In genomic region chr12:124394462-124395128, GRCh38 we compare ENCODE assay signal across 11 cellular contexts.
DNase-seq lines count a peak whose midpoint lies in the region; ATAC-seq and TF ChIP-seq lines count a peak whose summit lies in the region.
"Had no signal": no experiment of that assay in that cellular context is flagged by ENCODE, and none has a peak within 500 bp of the region (broad histone marks: within the 10 kb centered on the region; RNA-seq: fewer than 3 reads in every experiment).

No MANE protein-coding gene starts in this region.

- no peak for TF ChIP-seq POLR2A in heart left ventricle (IDR thresholded peaks at IDR 0.05)
- TF ChIP-seq POLR2A in upper lobe of left lung (IDR thresholded peaks at IDR 0.05): no peak

- ATAC-seq in heart left ventricle (no peak), Right ventricle myocardium superior (ENCODE audit: poor library complexity) (no peak), upper lobe of left lung (ENCODE audit: low FRiP score in 2 of 2) (no peak)
- ATAC-seq in central memory CD8-positive, alpha-beta T cell (replicated peaks; ENCODE audit: extremely low read depth, poor library complexity, severe bottlenecking): no peak
- ATAC-seq: naive thymus-derived CD8-positive, alpha-beta T cell; T-helper 17 cell had no signal

- H3K4me1 ChIP-seq in heart left ventricle (peaks cover 25 to 100% (median 89%) of the 10 kb centered on the region in 12 donors), upper lobe of left lung (peaks cover 63 to 86% (median 79%) of the 10 kb centered on the region in 4 donors)

- WGBS in heart left ventricle, 4 donors: 69 to 74% (median 73%) methylated on average over 6 of the region's 6 CpGs
- 66 to 78% methylated on average over 4 to 6 of the region's 6 CpGs for WGBS in upper lobe of left lung, 2 donors

- H3K4me3 Mint-ChIP-seq in central memory CD8-positive, alpha-beta T cell: no peak overlapping the region
- H3K4me3 Mint-ChIP-seq: naive thymus-derived CD8-positive, alpha-beta T cell; T-helper 17 cell had no signal

- no peaks in the 10 kb centered on the region for H3K9me3 Mint-ChIP-seq in central memory CD8-positive, alpha-beta T cell
- H3K9me3 Mint-ChIP-seq: naive thymus-derived CD8-positive, alpha-beta T cell had no signal

- intact Hi-C loops in heart left ventricle (cut with DNase I): no loop called here
- intact Hi-C loops in Right ventricle myocardium superior (cut with DNase I): no loop called here

- H3K4me1 Mint-ChIP-seq in central memory CD8-positive, alpha-beta T cell: peaks cover 41% of the 10 kb centered on the region

- no peaks in the 10 kb centered on the region for H3K27me3 ChIP-seq in heart left ventricle
- no peaks in the 10 kb centered on the region for H3K27me3 ChIP-seq in upper lobe of left lung

- DNase-seq in heart left ventricle (no peak), Right ventricle myocardium superior (no peak), myocyte (ENCODE audit: low read depth) (peak; percentile 37), upper lobe of left lung (peak in 1 of 2 donors; percentile 69), NCI-H146 treated with DMSO at 0.1 percent for 48 hours (lab: John Stamatoyannopoulos, UW; ENCODE audit: unreplicated experiment) (no peak), DMS79 (lab: John Stamatoyannopoulos, UW) (no peak)
- DNase-seq in central memory CD8-positive, alpha-beta T cell (ENCODE audit: low spot score in 2 of 2): no peak
- DNase-seq in activated effector memory CD4-positive, alpha-beta T cell treated with Interleukin-2 at 50 U/mL for 16 hours: no peak
- DNase-seq: activated effector memory CD4-positive, alpha-beta T cell treated with anti-CD3 and anti-CD28 coated beads, Interleukin-2, amount 50 U/mL, for 16 hours; naive thymus-derived CD8-positive, alpha-beta T cell; T-helper 17 cell had no signal

- H3K27me3 Mint-ChIP-seq in central memory CD8-positive, alpha-beta T cell: no peaks in the 10 kb centered on the region
- H3K27me3 Mint-ChIP-seq: naive thymus-derived CD8-positive, alpha-beta T cell; T-helper 17 cell had no signal

- H3K27ac ChIP-seq in heart left ventricle (peak overlapping the region in 8 of 12 donors; percentile 1 to 99 (median 94)), upper lobe of left lung (peak overlapping the region in 3 of 4 donors; percentile 89 to 95 (median 91))

- H3K36me3 ChIP-seq in heart left ventricle (peaks cover 0 to 62% (median 31%) of the 10 kb centered on the region in 9 donors), upper lobe of left lung (peaks cover 4 to 55% (median 48%) of the 10 kb centered on the region in 4 donors)

- H3K4me3 ChIP-seq in heart left ventricle: no peak overlapping the region
- no peak overlapping the region for H3K4me3 ChIP-seq in upper lobe of left lung

- H3K9me3 ChIP-seq in heart left ventricle: no peaks in the 10 kb centered on the region
- H3K9me3 ChIP-seq in upper lobe of left lung: no peaks in the 10 kb centered on the region

- H3K36me3 Mint-ChIP-seq in central memory CD8-positive, alpha-beta T cell (ENCODE audit: insufficient read depth): peaks cover 22% of the 10 kb centered on the region

- TF ChIP-seq CTCF in heart left ventricle (IDR thresholded peaks at IDR 0.05) (no peak), upper lobe of left lung (IDR thresholded peaks at IDR 0.05) (no peak)

- H3K27ac Mint-ChIP-seq in central memory CD8-positive, alpha-beta T cell (ENCODE audit: low read depth): peak overlapping the region; percentile 26
- H3K27ac Mint-ChIP-seq: T-helper 17 cell had no signal

- TF ChIP-seq EP300 in upper lobe of left lung (IDR thresholded peaks at IDR 0.05): no peak
